ENCODE assay signal across 27 cellular contexts in genomic region chr13:51276684-51277083, GRCh38. TPM values are rescaled to one million over a fixed set of nuclear protein-coding genes. Genes with fewer than 3 reads are reported as not detected.
DNase-seq lines count a peak whose midpoint lies in the region; ATAC-seq, FAIRE-seq and TF ChIP-seq lines count a peak whose summit lies in the region.
"Had no signal": no experiment of that assay in that cellular context is flagged by ENCODE, and none has a peak within 500 bp of the region (broad histone marks: within the 10 kb centered on the region; RNA-seq: fewer than 3 reads in every experiment).

No MANE protein-coding gene starts in this region.

- ATAC-seq in Right ventricle myocardium superior (ENCODE audit: poor library complexity) (peak; percentile 22), HG02840 (IDR thresholded peaks at IDR 0.05; ENCODE audit: low FRiP score, unreplicated experiment) (no peak)
- ATAC-seq: foreskin keratinocyte had no signal

- H3K9me3 ChIP-seq in small intestine (ENCODE audit: control insufficient read depth, low read depth), result no peaks in the 10 kb centered on the region
- H3K9me3 ChIP-seq: SK-N-SH, stomach, tibial nerve had no signal

- H3K4me3 ChIP-seq in fibroblast of mammary gland (ENCODE audit: control insufficient read depth, low read depth, low read length), result no peak overlapping the region
- H3K4me3 ChIP-seq in small intestine (ENCODE audit: low read depth in 1 of 2, low read length in 2 of 2), result no peak overlapping the region
- H3K4me3 ChIP-seq: neural progenitor cell, smooth muscle cell, stomach, tibial nerve had no signal

- no peak for FAIRE-seq in small intestine (lab: Jason Lieb, UNC)
- FAIRE-seq: bronchial epithelial cell, H1, TTC549 had no signal

- no peaks in the 10 kb centered on the region for H3K36me3 ChIP-seq in small intestine (ENCODE audit: control insufficient read depth in 2 of 2, insufficient read depth in 2 of 2, low read length in 2 of 2)

- TF ChIP-seq CTCF in fibroblast of mammary gland (conservative IDR thresholded peaks at IDR 0.05; ENCODE audit: control insufficient read depth, insufficient read depth, low read depth, low read length), result no peak

- DNase-seq in Right ventricle myocardium superior (no peak), cardiac septum (ENCODE audit: low spot score) (no peak), fibroblast of mammary gland (ENCODE audit: low read depth) (peak; percentile 7), left kidney (ENCODE audit: low read depth, low spot score) (peak; percentile 44), small intestine (peak; percentile 44), OCI-M1 (lab: John Stamatoyannopoulos, UW) (no peak), anterior cingulate cortex (lab: John Stamatoyannopoulos, UW) (no peak)
- DNase-seq: activated CD4-positive, alpha-beta memory T cell treated with anti-CD3 and anti-CD28 coated beads for 36 hours; activated CD4-positive, CD25-positive, alpha-beta regulatory T cell treated with anti-CD3 and anti-CD28 coated beads, Interleukin-2, amount 50 U/mL, for 72 hours; activated CD8-positive, alpha-beta memory T cell treated with anti-CD3 and anti-CD28 coated beads, Interleukin-2, amount 50 U/mL, for 4 hours; activated naive CD4-positive, alpha-beta T cell treated with anti-CD3 and anti-CD28 coated beads, Interleukin-2, amount 50 U/mL, for 16 hours; amygdala; CD4-positive, CD25-positive, alpha-beta regulatory T cell; foreskin keratinocyte; hypothalamus; SK-N-SH; stimulated activated CD4-positive, alpha-beta T cell treated with anti-CD3 and anti-CD28 coated beads, Interleukin-2, amount 100 ng/mL, for 24 hours; stomach had no signal

- H3K4me1 ChIP-seq in small intestine (ENCODE audit: control insufficient read depth in 2 of 2, insufficient read depth in 1 of 2, low read depth in 1 of 2, low read length in 1 of 2), result no peaks in the 10 kb centered on the region
- H3K4me1 ChIP-seq: foreskin keratinocyte had no signal

- intact Hi-C loops in Right ventricle myocardium superior (cut with DNase I) (no loop called here), cardiac septum (cut with DNase I) (no loop called here)

- 22 to 42% (median 28%) methylated on average over 4 of the region's 4 CpGs for WGBS in small intestine, 3 donors

- H3K27me3 ChIP-seq in small intestine (ENCODE audit: control insufficient read depth in 2 of 2, insufficient read depth in 2 of 2, low read length in 2 of 2), result no peaks in the 10 kb centered on the region
- H3K27me3 ChIP-seq: neural progenitor cell, stomach, tibial nerve had no signal

- no peak overlapping the region for H3K27ac ChIP-seq in small intestine (ENCODE audit: low read depth in 1 of 2, low read length in 1 of 2)
- H3K27ac ChIP-seq: foreskin keratinocyte, neural progenitor cell, RWPE1, stomach, tibial nerve had no signal

RNA-seq across cellular contexts. Expression of gene FAM124A, which starts 54.5 kb away (rescaled TPM):
- total RNA-seq in Right ventricle myocardium superior (12.2 TPM), cardiac septum (4.6 TPM)
- polyA plus RNA-seq in small intestine, result 1 to 10 TPM in 1 of 3 donors, under 1 TPM in 1, not detected in 1; 0.22 to 1.8 TPM
- total RNA-seq: bronchial epithelial cell; CD4-positive, CD25-positive, alpha-beta regulatory T cell; LHCN-M2; smooth muscle cell had no signal
- polyA plus RNA-seq: CD4-positive, CD25-positive, alpha-beta regulatory T cell had no signal

Comparison
In these comparisons a context has a peak if more than half of its experiments do, and no peak if none do; other contexts are left out.
1. DNase-seq: peak in fibroblast of mammary gland (single experiment), left kidney (single experiment) and small intestine (single experiment); none in Right ventricle myocardium superior (single experiment), cardiac septum (single experiment), OCI-M1 (single experiment) and anterior cingulate cortex (0 of 58).